10 cellular contexts compared by ENCODE assay signal in genomic region chr15:89775815-89776214, GRCh38. TPM values are rescaled to one million over a fixed set of nuclear protein-coding genes. Genes with fewer than 3 reads are reported as not detected.
DNase-seq lines count a peak whose midpoint lies in the region; ATAC-seq and TF ChIP-seq lines count a peak whose summit lies in the region.
"Had no signal": no experiment of that assay in that cellular context is flagged by ENCODE, and none has a peak within 500 bp of the region (broad histone marks: within the 10 kb centered on the region; RNA-seq: fewer than 3 reads in every experiment).

No MANE protein-coding gene starts in this region.

- H3K36me3 ChIP-seq in naive thymus-derived CD4-positive, alpha-beta T cell (ENCODE audit: control insufficient read depth in 2 of 3, insufficient read depth in 3 of 3, low read length in 3 of 3), result no peaks in the 10 kb centered on the region
- no peaks in the 10 kb centered on the region for H3K36me3 ChIP-seq in upper lobe of right lung

- in situ Hi-C loops in ACHN (cut with HindIII; ENCODE audit: low pct_ligation_motif_present, low pct_unique_long_range_greater_than_20kb, low sequenced_read_pairs), result no loop called here

- H3K27ac Mint-ChIP-seq in activated naive CD8-positive, alpha-beta T cell, result no peak overlapping the region
- no peak overlapping the region for H3K27ac Mint-ChIP-seq in activated naive CD8-positive, alpha-beta T cell treated with anti-CD3 and anti-CD28 coated beads, Interleukin-2, amount 50 U/mL, for 24 hours
- no peak overlapping the region for H3K27ac Mint-ChIP-seq in central memory CD8-positive, alpha-beta T cell (ENCODE audit: low read depth)
- H3K27ac Mint-ChIP-seq in naive thymus-derived CD4-positive, alpha-beta T cell, result no peak overlapping the region
- H3K27ac Mint-ChIP-seq: WTC11 had no signal

- H3K4me3 Mint-ChIP-seq in activated naive CD8-positive, alpha-beta T cell, result peak overlapping the region; percentile 17
- no peak overlapping the region for H3K4me3 Mint-ChIP-seq in activated naive CD8-positive, alpha-beta T cell treated with anti-CD3 and anti-CD28 coated beads, Interleukin-2, amount 50 U/mL, for 24 hours
- H3K4me3 Mint-ChIP-seq in central memory CD8-positive, alpha-beta T cell, result peak overlapping the region; percentile 16
- peak overlapping the region in 6 of 10 donors; percentile 17 to 72 (median 44) for H3K4me3 Mint-ChIP-seq in naive thymus-derived CD4-positive, alpha-beta T cell

- no peaks in the 10 kb centered on the region for H3K9me3 Mint-ChIP-seq in activated naive CD8-positive, alpha-beta T cell (ENCODE audit: low read depth)
- H3K9me3 Mint-ChIP-seq in activated naive CD8-positive, alpha-beta T cell treated with anti-CD3 and anti-CD28 coated beads, Interleukin-2, amount 50 U/mL, for 24 hours, result no peaks in the 10 kb centered on the region
- no peaks in the 10 kb centered on the region for H3K9me3 Mint-ChIP-seq in central memory CD8-positive, alpha-beta T cell
- H3K9me3 Mint-ChIP-seq in naive thymus-derived CD4-positive, alpha-beta T cell, result no peaks in the 10 kb centered on the region
- H3K9me3 Mint-ChIP-seq: WTC11 had no signal

- H3K27ac ChIP-seq in naive thymus-derived CD4-positive, alpha-beta T cell (ENCODE audit: low read depth, low read length), result no peak overlapping the region
- no peak overlapping the region for H3K27ac ChIP-seq in upper lobe of right lung

- TF ChIP-seq CTCF in upper lobe of right lung (IDR thresholded peaks at IDR 0.05), result no peak

- intact Hi-C loops in naive thymus-derived CD4-positive, alpha-beta T cell (cut with micrococcal nuclease), result no loop called here
- intact Hi-C loops in upper lobe of right lung (cut with DNase I), result no loop called here

- H3K4me3 ChIP-seq in naive thymus-derived CD4-positive, alpha-beta T cell (ENCODE audit: low read length), result no peak overlapping the region
- H3K4me3 ChIP-seq in upper lobe of right lung, result peak overlapping the region; percentile 51

- POLR2A ChIA-PET in naive thymus-derived CD4-positive, alpha-beta T cell (lab: Charles Lee), result no interaction called here

- peaks cover 1% of the 10 kb centered on the region for H3K4me1 Mint-ChIP-seq in activated naive CD8-positive, alpha-beta T cell (ENCODE audit: low read depth)
- H3K4me1 Mint-ChIP-seq in activated naive CD8-positive, alpha-beta T cell treated with anti-CD3 and anti-CD28 coated beads, Interleukin-2, amount 50 U/mL, for 24 hours, result peaks cover 3% of the 10 kb centered on the region
- no peaks in the 10 kb centered on the region for H3K4me1 Mint-ChIP-seq in central memory CD8-positive, alpha-beta T cell
- H3K4me1 Mint-ChIP-seq in naive thymus-derived CD4-positive, alpha-beta T cell, result peaks cover 0 to 7% (median 0%) of the 10 kb centered on the region in 7 donors

- peaks cover 11% of the 10 kb centered on the region for H3K27me3 Mint-ChIP-seq in activated naive CD8-positive, alpha-beta T cell
- H3K27me3 Mint-ChIP-seq in activated naive CD8-positive, alpha-beta T cell treated with anti-CD3 and anti-CD28 coated beads, Interleukin-2, amount 50 U/mL, for 24 hours, result peaks cover 27% of the 10 kb centered on the region
- peaks cover 27% of the 10 kb centered on the region for H3K27me3 Mint-ChIP-seq in central memory CD8-positive, alpha-beta T cell
- H3K27me3 Mint-ChIP-seq in naive thymus-derived CD4-positive, alpha-beta T cell, result peaks cover 13 to 24% (median 22%) of the 10 kb centered on the region in 5 donors

- no peaks in the 10 kb centered on the region for H3K27me3 ChIP-seq in naive thymus-derived CD4-positive, alpha-beta T cell (ENCODE audit: control insufficient read depth in 2 of 2, insufficient read depth in 2 of 2, low read length in 2 of 2)
- H3K27me3 ChIP-seq in upper lobe of right lung, result no peaks in the 10 kb centered on the region

- ATAC-seq in activated naive CD8-positive, alpha-beta T cell treated with anti-CD3 and anti-CD28 coated beads, Interleukin-2, amount 50 U/mL, for 24 hours, result no peak
- ATAC-seq in central memory CD8-positive, alpha-beta T cell (replicated peaks; ENCODE audit: extremely low read depth, poor library complexity, severe bottlenecking), result no peak
- no peak for ATAC-seq in naive thymus-derived CD4-positive, alpha-beta T cell
- ATAC-seq in upper lobe of right lung (no peak), GM19324 (IDR thresholded peaks at IDR 0.05; ENCODE audit: low FRiP score, unreplicated experiment) (no peak), HG02763 (IDR thresholded peaks at IDR 0.05; ENCODE audit: unreplicated experiment) (no peak)

- no peaks in the 10 kb centered on the region for H3K4me1 ChIP-seq in naive thymus-derived CD4-positive, alpha-beta T cell (ENCODE audit: control insufficient read depth in 2 of 2, insufficient read depth in 2 of 2, low read length in 2 of 2)
- peaks cover 4% of the 10 kb centered on the region for H3K4me1 ChIP-seq in upper lobe of right lung

- no peaks in the 10 kb centered on the region for H3K9me3 ChIP-seq in naive thymus-derived CD4-positive, alpha-beta T cell (ENCODE audit: control insufficient read depth in 2 of 3, low read length in 3 of 3)
- no peaks in the 10 kb centered on the region for H3K9me3 ChIP-seq in upper lobe of right lung

- CTCF ChIA-PET in naive thymus-derived CD4-positive, alpha-beta T cell (lab: Charles Lee), result no interaction called here

- H3K36me3 Mint-ChIP-seq in activated naive CD8-positive, alpha-beta T cell, result no peaks in the 10 kb centered on the region
- no peaks in the 10 kb centered on the region for H3K36me3 Mint-ChIP-seq in activated naive CD8-positive, alpha-beta T cell treated with anti-CD3 and anti-CD28 coated beads, Interleukin-2, amount 50 U/mL, for 24 hours (ENCODE audit: low read depth)
- H3K36me3 Mint-ChIP-seq in central memory CD8-positive, alpha-beta T cell (ENCODE audit: insufficient read depth), result no peaks in the 10 kb centered on the region
- no peaks in the 10 kb centered on the region for H3K36me3 Mint-ChIP-seq in naive thymus-derived CD4-positive, alpha-beta T cell
- H3K36me3 Mint-ChIP-seq: WTC11 had no signal

- DNase-seq in activated naive CD8-positive, alpha-beta T cell treated with anti-CD3 and anti-CD28 coated beads, Interleukin-2, amount 50 U/mL, for 24 hours, result no peak
- no peak for DNase-seq in central memory CD8-positive, alpha-beta T cell (ENCODE audit: low spot score in 2 of 2)
- no peak for DNase-seq in naive thymus-derived CD4-positive, alpha-beta T cell
- DNase-seq in upper lobe of right lung, result no peak
- no peak for DNase-seq in ACHN
- DNase-seq: AML-193 had no signal

RNA-seq across cellular contexts. Expression of gene MESP2, which starts 0.3 kb away (rescaled TPM):
- not detected for total RNA-seq in naive thymus-derived CD4-positive, alpha-beta T cell
- not detected for polyA plus RNA-seq in naive thymus-derived CD4-positive, alpha-beta T cell
- total RNA-seq in upper lobe of right lung, result not detected

RNA-seq across cellular contexts. Expression of gene MESP1, which starts 24.8 kb away (rescaled TPM):
- 1 to 10 TPM in 1 of 5 experiments, under 1 TPM in 2, not detected in 2; 0.38 to 1.2 (median 0.50) TPM for total RNA-seq in naive thymus-derived CD4-positive, alpha-beta T cell
- polyA plus RNA-seq in naive thymus-derived CD4-positive, alpha-beta T cell, result under 1 TPM; 0.17 to 0.38 TPM
- 4.9 TPM for total RNA-seq in upper lobe of right lung

RNA-seq across cellular contexts. Expression of gene ANPEP, which starts 38.8 kb away (rescaled TPM):
- 100 to 1,000 TPM in 1 of 5 experiments, 10 to 100 TPM in 1, 1 to 10 TPM in 3; 1.9 to 123 (median 2.7) TPM for total RNA-seq in naive thymus-derived CD4-positive, alpha-beta T cell
- under 1 TPM in 1 of 2 donors, not detected in 1; 0.12 TPM for polyA plus RNA-seq in naive thymus-derived CD4-positive, alpha-beta T cell
- 42.6 TPM for total RNA-seq in upper lobe of right lung
